ENCODE assay signal across 8 cellular contexts in genomic region chr3:185253645-185254410, GRCh38. TPM values are rescaled to one million over a fixed set of nuclear protein-coding genes. Genes with fewer than 3 reads are reported as not detected.
DNase-seq lines count a peak whose midpoint lies in the region; ATAC-seq and TF ChIP-seq lines count a peak whose summit lies in the region.

Gene EHHADH (minus strand): TSS chr3:185254049. CDS start chr3:185254022, 27 bp downstream.

- peaks cover 3% of the 10 kb centered on the region for H3K4me1 Mint-ChIP-seq in activated naive CD8-positive, alpha-beta T cell treated with anti-CD3 and anti-CD28 coated beads, Interleukin-2, amount 10 ng/mL, durations not matched to agents 7 days and 5 days

- intact Hi-C loops in heart left ventricle (cut with DNase I): no loop called here
- intact Hi-C loops in prostate gland (cut with DNase I): no loop called here

- H3K4me3 ChIP-seq in AG10803 (ENCODE audit: low read length) (peak within 1 kb of the TSS; percentile 84), heart left ventricle (peak within 1 kb of the TSS; percentile 48 to 89 (median 70)), prostate gland (peak within 1 kb of the TSS; percentile 52), upper lobe of left lung (peak within 1 kb of the TSS; percentile 41 to 70 (median 50))

- no peaks in the 10 kb centered on the region for H3K27me3 ChIP-seq in heart left ventricle
- no peaks in the 10 kb centered on the region for H3K27me3 ChIP-seq in prostate gland (replicated peaks; ENCODE audit: insufficient read depth)
- H3K27me3 ChIP-seq in upper lobe of left lung: no peaks in the 10 kb centered on the region

- H3K36me3 Mint-ChIP-seq in activated naive CD8-positive, alpha-beta T cell treated with anti-CD3 and anti-CD28 coated beads, Interleukin-2, amount 10 ng/mL, durations not matched to agents 7 days and 5 days: peaks cover 3% of the 10 kb centered on the region

- no peak for TF ChIP-seq EP300 in upper lobe of left lung (IDR thresholded peaks at IDR 0.05)

- TF ChIP-seq POLR2A in heart left ventricle (IDR thresholded peaks at IDR 0.05): peak in 1 of 2 donors; percentile 56
- TF ChIP-seq POLR2A in prostate gland (IDR thresholded peaks at IDR 0.05): peak; percentile 52
- peak in 2 of 4 donors; percentile 71 to 75 for TF ChIP-seq POLR2A in upper lobe of left lung (IDR thresholded peaks at IDR 0.05)

- peaks cover 0 to 6% (median 0%) of the 10 kb centered on the region in 12 donors for H3K4me1 ChIP-seq in heart left ventricle
- H3K4me1 ChIP-seq in prostate gland (replicated peaks): no peaks in the 10 kb centered on the region
- peaks cover 0 to 5% (median 0%) of the 10 kb centered on the region in 4 donors for H3K4me1 ChIP-seq in upper lobe of left lung

- H3K27ac Mint-ChIP-seq in activated naive CD8-positive, alpha-beta T cell treated with anti-CD3 and anti-CD28 coated beads, Interleukin-2, amount 10 ng/mL, durations not matched to agents 7 days and 5 days: peak within 1 kb of the TSS; percentile 73

- no peaks in the 10 kb centered on the region for H3K36me3 ChIP-seq in heart left ventricle
- no peaks in the 10 kb centered on the region for H3K36me3 ChIP-seq in prostate gland
- no peaks in the 10 kb centered on the region for H3K36me3 ChIP-seq in upper lobe of left lung

- POLR2A ChIA-PET in activated naive CD8-positive, alpha-beta T cell treated with anti-CD3 and anti-CD28 coated beads, Interleukin-2, amount 10 ng/mL, durations not matched to agents 7 days and 5 days (lab: Charles Lee): no interaction called here

- H3K27me3 Mint-ChIP-seq in activated naive CD8-positive, alpha-beta T cell treated with anti-CD3 and anti-CD28 coated beads, Interleukin-2, amount 10 ng/mL, durations not matched to agents 7 days and 5 days: peaks cover 3% of the 10 kb centered on the region

- DNase-seq in AG10803 (ENCODE audit: low read depth) (peak; percentile 63), HuH-7.5 (ENCODE audit: low spot score) (peak; percentile 72), SKM-1 (lab: John Stamatoyannopoulos, UW; ENCODE audit: unreplicated experiment) (peak; percentile 20), heart left ventricle (peak; percentile 79 to 90 (median 88)), prostate gland (ENCODE audit: low spot score) (peak; percentile 69), upper lobe of left lung (peak; percentile 87 to 93)
- peak; percentile 74 for DNase-seq in activated naive CD8-positive, alpha-beta T cell treated with anti-CD3 and anti-CD28 coated beads, Interleukin-2, amount 10 ng/mL, durations not matched to agents 7 days and 5 days

- H3K9me3 Mint-ChIP-seq in activated naive CD8-positive, alpha-beta T cell treated with anti-CD3 and anti-CD28 coated beads, Interleukin-2, amount 10 ng/mL, durations not matched to agents 7 days and 5 days: peaks cover 10% of the 10 kb centered on the region

- TF ChIP-seq CTCF in AG10803 (conservative IDR thresholded peaks at IDR 0.05; ENCODE audit: low read length) (no peak), heart left ventricle (IDR thresholded peaks at IDR 0.05) (peak in 1 of 12 donors; percentile 18), prostate gland (IDR thresholded peaks at IDR 0.05) (no peak), upper lobe of left lung (IDR thresholded peaks at IDR 0.05) (no peak)

- H3K9me3 ChIP-seq in heart left ventricle (peaks cover 0 to 10% (median 0%) of the 10 kb centered on the region in 12 donors), prostate gland (no peaks in the 10 kb centered on the region), upper lobe of left lung (no peaks in the 10 kb centered on the region)

- peak within 1 kb of the TSS; percentile 85 for H3K4me3 Mint-ChIP-seq in activated naive CD8-positive, alpha-beta T cell treated with anti-CD3 and anti-CD28 coated beads, Interleukin-2, amount 10 ng/mL, durations not matched to agents 7 days and 5 days

- 3% methylated on average over 43 to 53 of the region's 53 CpGs for WGBS in heart left ventricle, 4 donors
- 4% methylated on average over 53 of the region's 53 CpGs for WGBS in prostate gland
- 7 to 16% methylated on average over 35 to 38 of the region's 53 CpGs for WGBS in upper lobe of left lung, 2 donors

- H3K27ac ChIP-seq in heart left ventricle (peak within 1 kb of the TSS; percentile 16 to 87 (median 72)), prostate gland (peak within 1 kb of the TSS; percentile 68 to 72), upper lobe of left lung (peak within 1 kb of the TSS; percentile 60 to 82 (median 66))

- ATAC-seq in GM19324 (IDR thresholded peaks at IDR 0.05; ENCODE audit: low FRiP score, unreplicated experiment) (peak; percentile 90), heart left ventricle (peak; percentile 98 to 100 (median 100)), upper lobe of left lung (ENCODE audit: low FRiP score in 2 of 2) (peak; percentile 96 to 99)
- ATAC-seq in activated naive CD8-positive, alpha-beta T cell treated with anti-CD3 and anti-CD28 coated beads, Interleukin-2, amount 10 ng/mL, durations not matched to agents 7 days and 5 days (ENCODE audit: low read depth): peak; percentile 100

RNA-seq across cellular contexts. Expression of gene EHHADH, which starts in this region (rescaled TPM):
- total RNA-seq in activated naive CD8-positive, alpha-beta T cell treated with anti-CD3 and anti-CD28 coated beads, Interleukin-2, amount 10 ng/mL, durations not matched to agents 7 days and 5 days: 1 to 10 TPM; 3.5 to 5.6 TPM
- total RNA-seq in heart left ventricle (10 to 100 TPM; 12.3 to 26.0 (median 17.5) TPM), prostate gland (10 to 100 TPM in 1 of 2 donors, 1 to 10 TPM in 1; 4.0 to 17.9 TPM), upper lobe of left lung (10 to 100 TPM in 2 of 6 donors, 1 to 10 TPM in 4; 3.6 to 14.8 (median 7.6) TPM)
- 1 to 10 TPM; 5.1 to 5.9 TPM for polyA plus RNA-seq in heart left ventricle

Comparison
In these comparisons a context has a peak if more than half of its experiments do, and no peak if none do; other contexts are left out.
1. Peak in every context shown above with its lines: DNase-seq, ATAC-seq, H3K4me3 ChIP-seq and H3K27ac ChIP-seq.
2. DNase-seq: peak in every context shown above with its lines; median percentile 90 in upper lobe of left lung; 88 in heart left ventricle; 74 in activated naive CD8-positive, alpha-beta T cell treated with anti-CD3 and anti-CD28 coated beads, Interleukin-2, amount 10 ng/mL, durations not matched to agents 7 days and 5 days; 72 in HuH-7.5; 69 in prostate gland; 63 in AG10803; 20 in SKM-1.